30 cellular contexts compared by ENCODE assay signal in genomic region chr13:109954441-109954840, GRCh38.
"Had no signal": no experiment of that assay in that cellular context is flagged by ENCODE, and none has a peak within 500 bp of the region (broad histone marks: within the 10 kb centered on the region; RNA-seq: fewer than 3 reads in every experiment).

No MANE protein-coding gene starts in this region.

- H3K9me3 ChIP-seq: ovary, right lobe of liver, testis, upper lobe of right lung, uterus had no signal

- H3K9me3 Mint-ChIP-seq: type B pancreatic cell had no signal

- H3K79me2 ChIP-seq: parathyroid adenoma had no signal

- H3K36me3 Mint-ChIP-seq: natural killer cell; neural progenitor cell; stimulated activated memory B cell treated with anti-CD40 and anti-IgM and Interleukin-4, amounts not matched to agents 10 μg/mL and 1 μg/mL and 100 μg/mL, for 72 hours; type B pancreatic cell had no signal

- H3K4me1 ChIP-seq: neural progenitor cell, parathyroid adenoma, psoas muscle, right lobe of liver, suprapubic skin, testis, tibial artery, transverse colon, upper lobe of right lung, uterus had no signal

- H3K27ac ChIP-seq: neural progenitor cell, ovary, parathyroid adenoma, psoas muscle, right lobe of liver, sigmoid colon, suprapubic skin, testis, tibial artery, transverse colon, upper lobe of right lung, uterus had no signal

- H3K4me1 Mint-ChIP-seq: natural killer cell; nephron; neural progenitor cell; stimulated activated memory B cell treated with anti-CD40 and anti-IgM and Interleukin-4, amounts not matched to agents 10 μg/mL and 1 μg/mL and 100 μg/mL, for 72 hours; stimulated activated naive CD8-positive, alpha-beta T cell treated with anti-CD3 and anti-CD28 coated beads, Interleukin-15, amount 100 ng/mL, for 72 hours had no signal

- H2AFZ ChIP-seq: neural progenitor cell, parathyroid adenoma had no signal

- ATAC-seq: natural killer cell; psoas muscle; right cardiac atrium; right lobe of liver; stimulated activated memory B cell treated with anti-CD40 and anti-IgM and Interleukin-4, amounts not matched to agents 10 μg/mL and 1 μg/mL and 100 μg/mL, for 72 hours; stimulated activated naive CD8-positive, alpha-beta T cell treated with anti-CD3 and anti-CD28 coated beads, Interleukin-15, amount 100 ng/mL, for 72 hours; stimulated activated naive CD8-positive, alpha-beta T cell treated with anti-CD3 and anti-CD28 coated beads, Interleukin-15, Interleukin-2, amounts not matched to agents 100 U/mL and 50 U/mL, for 24 hours had no signal

- H3K4me3 Mint-ChIP-seq: natural killer cell; nephron; neural progenitor cell; stimulated activated memory B cell treated with anti-CD40 and anti-IgM and Interleukin-4, amounts not matched to agents 10 μg/mL and 1 μg/mL and 100 μg/mL, for 72 hours; stimulated activated naive CD8-positive, alpha-beta T cell treated with anti-CD3 and anti-CD28 coated beads, Interleukin-15, amount 100 ng/mL, for 72 hours; type B pancreatic cell had no signal

- DNase-seq: natural killer cell; occipital lobe; ovary; posterior cingulate gyrus; psoas muscle; right cardiac atrium; right lobe of liver; sigmoid colon; small intestine; stimulated activated CD4-positive, alpha-beta T cell treated with anti-CD3 and anti-CD28 coated beads, Interleukin-15, amount 100 ng/mL, for 24 hours; stimulated activated CD4-positive, alpha-beta T cell treated with anti-CD3 and anti-CD28 coated beads, Interleukin-2, amount 100 ng/mL, for 24 hours; stimulated activated CD4-positive, alpha-beta T cell treated with anti-CD3 and anti-CD28 coated beads, Interleukin-2, amount 100 ng/mL, for 48 hours; stimulated activated CD4-positive, alpha-beta T cell treated with anti-CD3 and anti-CD28 coated beads, Interleukin-4, amount 100 ng/mL, for 4 hours; stimulated activated CD8-positive, alpha-beta memory T cell treated with anti-CD3 and anti-CD28 coated beads, Interleukin-4, amount 100 ng/mL, for 48 hours; stimulated activated naive CD4-positive, alpha-beta T cell; stimulated activated naive CD8-positive, alpha-beta T cell treated with anti-CD3 and anti-CD28 coated beads, Interleukin-15, amount 100 ng/mL, for 72 hours; stimulated activated naive CD8-positive, alpha-beta T cell treated with anti-CD3 and anti-CD28 coated beads, Interleukin-15, Interleukin-2, amounts not matched to agents 100 U/mL and 50 U/mL, for 24 hours; substantia nigra; testis; tibial artery; transverse colon; upper lobe of right lung; uterus had no signal

- H3K4me2 ChIP-seq: neural progenitor cell had no signal

- H3K27me3 Mint-ChIP-seq: progenitor cell of endocrine pancreas; stimulated activated memory B cell treated with anti-CD40 and anti-IgM and Interleukin-4, amounts not matched to agents 10 μg/mL and 1 μg/mL and 100 μg/mL, for 72 hours; stimulated activated naive CD8-positive, alpha-beta T cell treated with anti-CD3 and anti-CD28 coated beads, Interleukin-15, amount 100 ng/mL, for 72 hours had no signal

- H3K4me3 ChIP-seq: neural progenitor cell, ovary, psoas muscle, right lobe of liver, sigmoid colon, suprapubic skin, testis, tibial artery, transverse colon, upper lobe of right lung, uterus had no signal

- H3K27me3 ChIP-seq: neural progenitor cell, ovary, right lobe of liver, sigmoid colon, suprapubic skin, testis, tibial artery, transverse colon, upper lobe of right lung, uterus had no signal

- H3K9ac ChIP-seq: neural progenitor cell, parathyroid adenoma had no signal

- H3K36me3 ChIP-seq: neural progenitor cell, ovary, right lobe of liver, sigmoid colon, suprapubic skin, tibial artery, transverse colon, upper lobe of right lung, uterus had no signal

- H3K27ac Mint-ChIP-seq: natural killer cell; nephron; neural progenitor cell; progenitor cell of endocrine pancreas; stimulated activated memory B cell treated with anti-CD40 and anti-IgM and Interleukin-4, amounts not matched to agents 10 μg/mL and 1 μg/mL and 100 μg/mL, for 72 hours; stimulated activated naive CD8-positive, alpha-beta T cell treated with anti-CD3 and anti-CD28 coated beads, Interleukin-15, amount 100 ng/mL, for 72 hours; type B pancreatic cell had no signal
